1 cellular context compared by ENCODE assay signal in the genomic region with DNA sequence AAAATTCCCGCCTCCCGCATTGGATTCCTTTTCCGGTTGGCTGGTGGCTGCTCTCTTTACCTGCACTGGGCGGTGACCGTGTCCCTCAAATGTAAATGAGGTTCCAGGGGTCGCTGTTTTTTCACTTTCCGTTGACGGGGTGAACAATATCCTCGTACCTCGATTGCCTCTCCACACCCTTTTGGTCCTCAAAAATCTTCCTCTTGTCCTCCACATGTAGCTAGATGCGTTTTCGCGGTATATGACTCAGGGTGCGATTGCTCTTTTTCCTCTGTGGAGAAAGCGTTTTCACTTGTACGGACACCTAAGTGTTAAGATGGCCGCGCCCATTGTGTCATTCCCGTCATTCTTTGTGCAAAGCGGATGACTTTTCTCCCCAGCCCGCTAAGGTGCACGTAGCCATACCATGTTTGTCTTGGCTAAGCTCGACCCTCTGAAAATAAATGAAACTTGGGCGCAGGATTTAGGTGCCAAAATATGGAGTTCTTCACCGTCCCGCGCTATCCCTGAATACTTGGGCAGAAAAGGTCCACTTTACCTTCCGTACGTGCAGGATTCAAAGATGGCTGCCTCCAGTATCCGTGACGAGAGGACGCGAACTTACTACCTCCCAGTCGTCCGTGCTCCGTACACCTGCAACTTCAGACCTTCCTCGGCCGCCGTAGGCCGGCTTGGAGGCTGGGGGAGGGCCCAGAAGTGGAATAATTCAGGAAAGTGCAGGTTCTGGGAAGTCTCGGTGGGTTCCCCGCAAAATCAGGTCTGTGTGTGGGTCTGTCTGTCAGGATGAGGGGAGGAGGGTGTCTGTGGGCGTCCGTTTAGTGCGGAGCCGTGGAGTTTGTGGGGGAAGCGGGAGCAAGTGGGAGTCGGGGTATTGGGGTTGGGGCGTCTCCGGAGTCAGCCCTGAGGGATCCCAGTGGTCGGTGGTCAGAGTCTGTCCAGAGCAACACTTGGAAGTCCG.
TF ChIP-seq lines count a peak whose summit lies in the region.

A gene (plus strand): TSS at position 689 of the 958 bp plus-strand sequence. CDS start 8,749 bp downstream, outside the sequence.

TF ChIP-seq in K562, 482 proteins besides CTCF, POLR2A, EP300 and RAD21 (continued from another document and continues in another):
- TF ChIP-seq, protein P1, sequence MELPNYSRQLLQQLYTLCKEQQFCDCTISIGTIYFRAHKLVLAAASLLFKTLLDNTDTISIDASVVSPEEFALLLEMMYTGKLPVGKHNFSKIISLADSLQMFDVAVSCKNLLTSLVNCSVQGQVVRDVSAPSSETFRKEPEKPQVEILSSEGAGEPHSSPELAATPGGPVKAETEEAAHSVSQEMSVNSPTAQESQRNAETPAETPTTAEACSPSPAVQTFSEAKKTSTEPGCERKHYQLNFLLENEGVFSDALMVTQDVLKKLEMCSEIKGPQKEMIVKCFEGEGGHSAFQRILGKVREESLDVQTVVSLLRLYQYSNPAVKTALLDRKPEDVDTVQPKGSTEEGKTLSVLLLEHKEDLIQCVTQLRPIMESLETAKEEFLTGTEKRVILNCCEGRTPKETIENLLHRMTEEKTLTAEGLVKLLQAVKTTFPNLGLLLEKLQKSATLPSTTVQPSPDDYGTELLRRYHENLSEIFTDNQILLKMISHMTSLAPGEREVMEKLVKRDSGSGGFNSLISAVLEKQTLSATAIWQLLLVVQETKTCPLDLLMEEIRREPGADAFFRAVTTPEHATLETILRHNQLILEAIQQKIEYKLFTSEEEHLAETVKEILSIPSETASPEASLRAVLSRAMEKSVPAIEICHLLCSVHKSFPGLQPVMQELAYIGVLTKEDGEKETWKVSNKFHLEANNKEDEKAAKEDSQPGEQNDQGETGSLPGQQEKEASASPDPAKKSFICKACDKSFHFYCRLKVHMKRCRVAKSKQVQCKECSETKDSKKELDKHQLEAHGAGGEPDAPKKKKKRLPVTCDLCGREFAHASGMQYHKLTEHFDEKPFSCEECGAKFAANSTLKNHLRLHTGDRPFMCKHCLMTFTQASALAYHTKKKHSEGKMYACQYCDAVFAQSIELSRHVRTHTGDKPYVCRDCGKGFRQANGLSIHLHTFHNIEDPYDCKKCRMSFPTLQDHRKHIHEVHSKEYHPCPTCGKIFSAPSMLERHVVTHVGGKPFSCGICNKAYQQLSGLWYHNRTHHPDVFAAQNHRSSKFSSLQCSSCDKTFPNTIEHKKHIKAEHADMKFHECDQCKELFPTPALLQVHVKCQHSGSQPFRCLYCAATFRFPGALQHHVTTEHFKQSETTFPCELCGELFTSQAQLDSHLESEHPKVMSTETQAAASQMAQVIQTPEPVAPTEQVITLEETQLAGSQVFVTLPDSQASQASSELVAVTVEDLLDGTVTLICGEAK (IDR thresholded peaks at IDR 0.05): peak; percentile 68
- TF ChIP-seq, protein P1 (CRISPR knock-in tag; IDR thresholded peaks at IDR 0.05): no peak
- 0 out of 2 replicates have a peak, but pooled peaks have one; percentile 32 for TF ChIP-seq ZNF12 (CRISPR knock-in tag; IDR thresholded peaks at IDR 0.05)
- TF ChIP-seq, protein P2, sequence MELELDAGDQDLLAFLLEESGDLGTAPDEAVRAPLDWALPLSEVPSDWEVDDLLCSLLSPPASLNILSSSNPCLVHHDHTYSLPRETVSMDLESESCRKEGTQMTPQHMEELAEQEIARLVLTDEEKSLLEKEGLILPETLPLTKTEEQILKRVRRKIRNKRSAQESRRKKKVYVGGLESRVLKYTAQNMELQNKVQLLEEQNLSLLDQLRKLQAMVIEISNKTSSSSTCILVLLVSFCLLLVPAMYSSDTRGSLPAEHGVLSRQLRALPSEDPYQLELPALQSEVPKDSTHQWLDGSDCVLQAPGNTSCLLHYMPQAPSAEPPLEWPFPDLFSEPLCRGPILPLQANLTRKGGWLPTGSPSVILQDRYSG (tag; conservative IDR thresholded peaks at IDR 0.05; ENCODE audit: low read depth): peak; percentile 63; the same call in 1 of the 2 replicates
- TF ChIP-seq, protein P3, sequence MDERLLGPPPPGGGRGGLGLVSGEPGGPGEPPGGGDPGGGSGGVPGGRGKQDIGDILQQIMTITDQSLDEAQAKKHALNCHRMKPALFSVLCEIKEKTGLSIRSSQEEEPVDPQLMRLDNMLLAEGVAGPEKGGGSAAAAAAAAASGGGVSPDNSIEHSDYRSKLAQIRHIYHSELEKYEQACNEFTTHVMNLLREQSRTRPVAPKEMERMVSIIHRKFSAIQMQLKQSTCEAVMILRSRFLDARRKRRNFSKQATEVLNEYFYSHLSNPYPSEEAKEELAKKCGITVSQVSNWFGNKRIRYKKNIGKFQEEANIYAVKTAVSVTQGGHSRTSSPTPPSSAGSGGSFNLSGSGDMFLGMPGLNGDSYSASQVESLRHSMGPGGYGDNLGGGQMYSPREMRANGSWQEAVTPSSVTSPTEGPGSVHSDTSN (CRISPR knock-in tag; IDR thresholded peaks at IDR 0.05; ENCODE audit: low read depth): peak; percentile 56; the same call in 1 of the 2 replicates
- TF ChIP-seq, protein P3 (tag; conservative IDR thresholded peaks at IDR 0.05; ENCODE audit: low read depth): peak; percentile 94
- TF ChIP-seq NBN (IDR thresholded peaks at IDR 0.05; ENCODE audit: low read depth): 0 out of 2 replicates have a peak, but pooled peaks have one; percentile 66
- 0 out of 2 replicates have a peak, but pooled peaks have one; percentile 0 for TF ChIP-seq NFE2 (IDR thresholded peaks at IDR 0.05; ENCODE audit: low read depth)
- TF ChIP-seq SIN3A (IDR thresholded peaks at IDR 0.05; ENCODE audit: borderline replicate concordance in 2 of 2, control insufficient read depth in 1 of 2, low read depth in 2 of 2, low read length in 2 of 2): peak in 1 of 2 experiments; percentile 30; a peak in 1 of 4 replicates
- TF ChIP-seq, protein P4, sequence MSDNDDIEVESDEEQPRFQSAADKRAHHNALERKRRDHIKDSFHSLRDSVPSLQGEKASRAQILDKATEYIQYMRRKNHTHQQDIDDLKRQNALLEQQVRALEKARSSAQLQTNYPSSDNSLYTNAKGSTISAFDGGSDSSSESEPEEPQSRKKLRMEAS (CRISPR knock-in tag; IDR thresholded peaks at IDR 0.05): peak; percentile 60; the same call in 1 of the 2 replicates
- TF ChIP-seq, protein P5, sequence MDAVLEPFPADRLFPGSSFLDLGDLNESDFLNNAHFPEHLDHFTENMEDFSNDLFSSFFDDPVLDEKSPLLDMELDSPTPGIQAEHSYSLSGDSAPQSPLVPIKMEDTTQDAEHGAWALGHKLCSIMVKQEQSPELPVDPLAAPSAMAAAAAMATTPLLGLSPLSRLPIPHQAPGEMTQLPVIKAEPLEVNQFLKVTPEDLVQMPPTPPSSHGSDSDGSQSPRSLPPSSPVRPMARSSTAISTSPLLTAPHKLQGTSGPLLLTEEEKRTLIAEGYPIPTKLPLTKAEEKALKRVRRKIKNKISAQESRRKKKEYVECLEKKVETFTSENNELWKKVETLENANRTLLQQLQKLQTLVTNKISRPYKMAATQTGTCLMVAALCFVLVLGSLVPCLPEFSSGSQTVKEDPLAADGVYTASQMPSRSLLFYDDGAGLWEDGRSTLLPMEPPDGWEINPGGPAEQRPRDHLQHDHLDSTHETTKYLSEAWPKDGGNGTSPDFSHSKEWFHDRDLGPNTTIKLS (IDR thresholded peaks at IDR 0.05; ENCODE audit: borderline replicate concordance, low read depth): peak; percentile 70
- no peak for TF ChIP-seq MYBL2 (IDR thresholded peaks at IDR 0.05; ENCODE audit: low read depth)
- no peak for TF ChIP-seq MYBL2 (CRISPR knock-in tag; IDR thresholded peaks at IDR 0.05; ENCODE audit: borderline replicate concordance)
- 0 out of 2 replicates have a peak, but pooled peaks have one; percentile 31 for TF ChIP-seq HNRNPUL1 (IDR thresholded peaks at IDR 0.05; ENCODE audit: low read length)
- no peak for TF ChIP-seq SNIP1 (IDR thresholded peaks at IDR 0.05; ENCODE audit: low read depth)
- peak; percentile 95 for TF ChIP-seq POU5F1 (IDR thresholded peaks at IDR 0.05; ENCODE audit: borderline replicate concordance, low read depth, low read length, partially characterized antibody)
- TF ChIP-seq ERF (CRISPR knock-in tag; IDR thresholded peaks at IDR 0.05): 0 out of 2 replicates have a peak, but pooled peaks have one; percentile 36
- TF ChIP-seq, protein P6, sequence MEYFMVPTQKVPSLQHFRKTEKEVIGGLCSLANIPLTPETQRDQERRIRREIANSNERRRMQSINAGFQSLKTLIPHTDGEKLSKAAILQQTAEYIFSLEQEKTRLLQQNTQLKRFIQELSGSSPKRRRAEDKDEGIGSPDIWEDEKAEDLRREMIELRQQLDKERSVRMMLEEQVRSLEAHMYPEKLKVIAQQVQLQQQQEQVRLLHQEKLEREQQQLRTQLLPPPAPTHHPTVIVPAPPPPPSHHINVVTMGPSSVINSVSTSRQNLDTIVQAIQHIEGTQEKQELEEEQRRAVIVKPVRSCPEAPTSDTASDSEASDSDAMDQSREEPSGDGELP (CRISPR knock-in tag; IDR thresholded peaks at IDR 0.05; ENCODE audit: borderline replicate concordance): peak; percentile 57; the same call in 1 of the 2 replicates
- TF ChIP-seq JUN (IDR thresholded peaks at IDR 0.05; ENCODE audit: borderline replicate concordance, low read depth, low read length): 0 out of 2 replicates have a peak, but pooled peaks have one; percentile 3
- TF ChIP-seq JUN (CRISPR knock-in tag; IDR thresholded peaks at IDR 0.05; ENCODE audit: borderline replicate concordance): no peak
- TF ChIP-seq, protein P7, sequence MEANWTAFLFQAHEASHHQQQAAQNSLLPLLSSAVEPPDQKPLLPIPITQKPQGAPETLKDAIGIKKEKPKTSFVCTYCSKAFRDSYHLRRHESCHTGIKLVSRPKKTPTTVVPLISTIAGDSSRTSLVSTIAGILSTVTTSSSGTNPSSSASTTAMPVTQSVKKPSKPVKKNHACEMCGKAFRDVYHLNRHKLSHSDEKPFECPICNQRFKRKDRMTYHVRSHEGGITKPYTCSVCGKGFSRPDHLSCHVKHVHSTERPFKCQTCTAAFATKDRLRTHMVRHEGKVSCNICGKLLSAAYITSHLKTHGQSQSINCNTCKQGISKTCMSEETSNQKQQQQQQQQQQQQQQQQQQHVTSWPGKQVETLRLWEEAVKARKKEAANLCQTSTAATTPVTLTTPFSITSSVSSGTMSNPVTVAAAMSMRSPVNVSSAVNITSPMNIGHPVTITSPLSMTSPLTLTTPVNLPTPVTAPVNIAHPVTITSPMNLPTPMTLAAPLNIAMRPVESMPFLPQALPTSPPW (CRISPR knock-in tag; IDR thresholded peaks at IDR 0.05): peak; percentile 51
- peak; percentile 19; the same call in 1 of the 2 replicates for TF ChIP-seq RB1 (IDR thresholded peaks at IDR 0.05; ENCODE audit: low read depth)
- TF ChIP-seq ATF7 (IDR thresholded peaks at IDR 0.05): peak; percentile 77; the same call in 1 of the 2 replicates
- TF ChIP-seq ZNF766 (CRISPR knock-in tag; conservative IDR thresholded peaks at IDR 0.05): peak; percentile 34; the same call in 1 of the 2 replicates
- peak; percentile 31; the same call in 1 of the 2 replicates for TF ChIP-seq SMAD4 (CRISPR knock-in tag; conservative IDR thresholded peaks at IDR 0.05)
- TF ChIP-seq NCOA1 (IDR thresholded peaks at IDR 0.05; ENCODE audit: low read depth): peak; percentile 52; the same call in 1 of the 2 replicates
- peak; percentile 69 for TF ChIP-seq SUPT5H (IDR thresholded peaks at IDR 0.05)
- TF ChIP-seq FOXJ2 (tag; IDR thresholded peaks at IDR 0.05): peak; percentile 59; the same call in 1 of the 2 replicates
- TF ChIP-seq ZNF316 (IDR thresholded peaks at IDR 0.05): no peak
- TF ChIP-seq, protein P8, sequence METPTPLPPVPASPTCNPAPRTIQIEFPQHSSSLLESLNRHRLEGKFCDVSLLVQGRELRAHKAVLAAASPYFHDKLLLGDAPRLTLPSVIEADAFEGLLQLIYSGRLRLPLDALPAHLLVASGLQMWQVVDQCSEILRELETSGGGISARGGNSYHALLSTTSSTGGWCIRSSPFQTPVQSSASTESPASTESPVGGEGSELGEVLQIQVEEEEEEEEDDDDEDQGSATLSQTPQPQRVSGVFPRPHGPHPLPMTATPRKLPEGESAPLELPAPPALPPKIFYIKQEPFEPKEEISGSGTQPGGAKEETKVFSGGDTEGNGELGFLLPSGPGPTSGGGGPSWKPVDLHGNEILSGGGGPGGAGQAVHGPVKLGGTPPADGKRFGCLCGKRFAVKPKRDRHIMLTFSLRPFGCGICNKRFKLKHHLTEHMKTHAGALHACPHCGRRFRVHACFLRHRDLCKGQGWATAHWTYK (CRISPR knock-in tag; IDR thresholded peaks at IDR 0.05): 0 out of 2 replicates have a peak, but pooled peaks have one; percentile 26
- TF ChIP-seq TAF1 (IDR thresholded peaks at IDR 0.05; ENCODE audit: control insufficient read depth, extremely low read depth, insufficient read depth, low read length, severe bottlenecking): peak; percentile 35
